Comparison of ENCODE assay signal across 17 cellular contexts in the genomic region with DNA sequence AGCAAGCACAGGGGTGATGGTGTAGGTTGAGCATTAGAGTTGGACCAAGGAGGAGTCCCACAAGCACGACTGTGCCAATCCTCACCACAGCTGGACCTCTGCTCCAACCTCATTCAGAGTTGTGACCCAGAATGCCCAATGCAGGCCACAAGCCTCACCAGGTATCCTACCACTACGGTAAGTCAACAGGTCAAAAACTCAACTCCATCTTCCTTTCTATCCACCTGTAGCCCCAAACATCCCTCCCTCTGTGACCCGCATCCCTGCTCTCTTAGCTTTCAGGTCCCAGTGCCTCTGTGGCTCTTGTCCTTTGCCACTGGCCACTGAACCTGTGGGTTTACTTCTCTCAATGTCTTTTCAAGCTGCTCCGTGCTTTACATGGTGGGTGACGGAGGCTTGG.
DNase-seq lines count a peak whose midpoint lies in the region; ATAC-seq and TF ChIP-seq lines count a peak whose summit lies in the region.
"Had no signal": no experiment of that assay in that cellular context is flagged by ENCODE, and none has a peak within 500 bp of the region (broad histone marks: within the 10 kb centered on the region; RNA-seq: fewer than 3 reads in every experiment).

No MANE protein-coding gene starts in this region.

- H3K4me3 Mint-ChIP-seq in activated CD4-positive, alpha-beta T cell treated with anti-CD3 and anti-CD28 coated beads for 36 hours, result no peak overlapping the region
- H3K4me3 Mint-ChIP-seq in activated naive CD8-positive, alpha-beta T cell treated with anti-CD3 and anti-CD28 coated beads, Interleukin-2, amount 10 ng/mL, durations not matched to agents 7 days and 5 days, result peak overlapping the region; percentile 52
- peak overlapping the region; percentile 73 for H3K4me3 Mint-ChIP-seq in natural killer cell treated with Interleukin-12 subunit alpha and Interleukin-12 subunit beta and Interleukin-15 and Interleukin-18, amount 100 ng/mL, for 72 hours
- H3K4me3 Mint-ChIP-seq in osteocyte (ENCODE audit: unreplicated experiment), result no peak overlapping the region
- H3K4me3 Mint-ChIP-seq: H9, nephron had no signal

- in situ Hi-C loops in GM13976 (cut with MboI; ENCODE audit: low sequenced_read_pairs, unreplicated experiment), result no loop called here

- H3K27ac ChIP-seq in HEK293 (ENCODE audit: extremely low read depth, low read depth, low read length), result no peak overlapping the region
- H3K27ac ChIP-seq: colonic mucosa, lower lobe of right lung had no signal

- H3K36me3 Mint-ChIP-seq in activated CD4-positive, alpha-beta T cell treated with anti-CD3 and anti-CD28 coated beads for 36 hours (ENCODE audit: low read depth), result peaks cover 43% of the 10 kb centered on the region
- H3K36me3 Mint-ChIP-seq in activated naive CD8-positive, alpha-beta T cell treated with anti-CD3 and anti-CD28 coated beads, Interleukin-2, amount 10 ng/mL, durations not matched to agents 7 days and 5 days, result peaks cover 49% of the 10 kb centered on the region
- H3K36me3 Mint-ChIP-seq in natural killer cell treated with Interleukin-12 subunit alpha and Interleukin-12 subunit beta and Interleukin-15 and Interleukin-18, amount 100 ng/mL, for 72 hours, result peaks cover 5% of the 10 kb centered on the region
- peaks cover 6% of the 10 kb centered on the region for H3K36me3 Mint-ChIP-seq in osteocyte (ENCODE audit: unreplicated experiment)

- intact Hi-C loops in activated CD4-positive, alpha-beta T cell treated with anti-CD3 and anti-CD28 coated beads for 36 hours (cut with DNase I, micrococcal nuclease), result loop anchor here in 1 of 2 experiments (10.0 kb wide), 1 partner anchor 1077 kb away; a partner anchor contains a TSS

- no peaks in the 10 kb centered on the region for H3K9me3 ChIP-seq in HEK293 (ENCODE audit: control insufficient read depth, insufficient read depth, low read depth, low read length)
- H3K9me3 ChIP-seq: colonic mucosa, lower lobe of right lung, stomach had no signal

- H3K27me3 Mint-ChIP-seq in activated CD4-positive, alpha-beta T cell treated with anti-CD3 and anti-CD28 coated beads for 36 hours, result no peaks in the 10 kb centered on the region
- no peaks in the 10 kb centered on the region for H3K27me3 Mint-ChIP-seq in activated naive CD8-positive, alpha-beta T cell treated with anti-CD3 and anti-CD28 coated beads, Interleukin-2, amount 10 ng/mL, durations not matched to agents 7 days and 5 days
- no peaks in the 10 kb centered on the region for H3K27me3 Mint-ChIP-seq in natural killer cell treated with Interleukin-12 subunit alpha and Interleukin-12 subunit beta and Interleukin-15 and Interleukin-18, amount 100 ng/mL, for 72 hours
- no peaks in the 10 kb centered on the region for H3K27me3 Mint-ChIP-seq in osteocyte (ENCODE audit: unreplicated experiment)

- DNase-seq in activated CD4-positive, alpha-beta T cell treated with anti-CD3 and anti-CD28 coated beads for 36 hours, result no peak
- no peak for DNase-seq in activated CD4-positive, alpha-beta T cell treated with anti-CD3 and anti-CD28 coated beads, Interleukin-2, amount 50 U/mL, for 48 hours
- no peak for DNase-seq in activated naive CD8-positive, alpha-beta T cell treated with anti-CD3 and anti-CD28 coated beads, Interleukin-2, amount 10 ng/mL, durations not matched to agents 7 days and 5 days
- DNase-seq in natural killer cell treated with Interleukin-12 subunit alpha and Interleukin-12 subunit beta and Interleukin-15 and Interleukin-18, amount 100 ng/mL, for 72 hours (ENCODE audit: low spot score), result no peak
- DNase-seq in osteocyte (ENCODE audit: extremely low spot score, unreplicated experiment) (no peak), GM13976 (ENCODE audit: low spot score) (no peak), dedifferentiated amniotic fluid mesenchymal stem cell (ENCODE audit: extremely low spot score) (no peak)
- DNase-seq: activated CD4-positive, CD25-positive, alpha-beta regulatory T cell; colonic mucosa; H9; lower lobe of right lung; NCI-H1436 treated with DMSO at 0.1 percent for 48 hours; NCI-H2227 treated with DMSO at 0.1 percent for 48 hours; NK-92 treated with Interleukin-12 subunit alpha and Interleukin-12 subunit beta, amount 100 ng/mL, for 24 hours; stomach had no signal

- H3K4me1 ChIP-seq in HEK293 (ENCODE audit: control insufficient read depth, insufficient read depth, low read length), result peaks cover 36% of the 10 kb centered on the region

- no peak overlapping the region for H3K4me3 ChIP-seq in HEK293 (ENCODE audit: low read depth, low read length)
- H3K4me3 ChIP-seq: colonic mucosa, lower lobe of right lung, stomach had no signal

- H3K36me3 ChIP-seq in HEK293 (ENCODE audit: control insufficient read depth in 2 of 2, insufficient read depth in 1 of 2, low read length in 2 of 2), result no peaks in the 10 kb centered on the region
- H3K36me3 ChIP-seq: colonic mucosa, lower lobe of right lung had no signal

- H3K4me1 Mint-ChIP-seq in activated CD4-positive, alpha-beta T cell treated with anti-CD3 and anti-CD28 coated beads for 36 hours, result peaks cover 92% of the 10 kb centered on the region
- H3K4me1 Mint-ChIP-seq in activated naive CD8-positive, alpha-beta T cell treated with anti-CD3 and anti-CD28 coated beads, Interleukin-2, amount 10 ng/mL, durations not matched to agents 7 days and 5 days, result peaks cover 71% of the 10 kb centered on the region
- H3K4me1 Mint-ChIP-seq in natural killer cell treated with Interleukin-12 subunit alpha and Interleukin-12 subunit beta and Interleukin-15 and Interleukin-18, amount 100 ng/mL, for 72 hours (ENCODE audit: low read depth in 2 of 2), result peaks cover 71 to 86% of the 10 kb centered on the region in 2 donors
- peaks cover 48% of the 10 kb centered on the region for H3K4me1 Mint-ChIP-seq in osteocyte (ENCODE audit: unreplicated experiment)

- H3K27ac Mint-ChIP-seq in activated CD4-positive, alpha-beta T cell treated with anti-CD3 and anti-CD28 coated beads for 36 hours, result peak overlapping the region; percentile 80
- peak overlapping the region; percentile 88 for H3K27ac Mint-ChIP-seq in activated naive CD8-positive, alpha-beta T cell treated with anti-CD3 and anti-CD28 coated beads, Interleukin-2, amount 10 ng/mL, durations not matched to agents 7 days and 5 days
- H3K27ac Mint-ChIP-seq in natural killer cell treated with Interleukin-12 subunit alpha and Interleukin-12 subunit beta and Interleukin-15 and Interleukin-18, amount 100 ng/mL, for 72 hours, result peak overlapping the region; percentile 86 to 93
- H3K27ac Mint-ChIP-seq in osteocyte (ENCODE audit: unreplicated experiment), result no peak overlapping the region
- H3K27ac Mint-ChIP-seq: nephron had no signal

- H3K9me3 Mint-ChIP-seq in activated CD4-positive, alpha-beta T cell treated with anti-CD3 and anti-CD28 coated beads for 36 hours (ENCODE audit: low read depth), result no peaks in the 10 kb centered on the region
- H3K9me3 Mint-ChIP-seq in activated naive CD8-positive, alpha-beta T cell treated with anti-CD3 and anti-CD28 coated beads, Interleukin-2, amount 10 ng/mL, durations not matched to agents 7 days and 5 days, result no peaks in the 10 kb centered on the region
- H3K9me3 Mint-ChIP-seq in natural killer cell treated with Interleukin-12 subunit alpha and Interleukin-12 subunit beta and Interleukin-15 and Interleukin-18, amount 100 ng/mL, for 72 hours, result no peaks in the 10 kb centered on the region
- H3K9me3 Mint-ChIP-seq in osteocyte (ENCODE audit: unreplicated experiment), result no peaks in the 10 kb centered on the region
- H3K9me3 Mint-ChIP-seq: H9, nephron had no signal

- CTCF ChIA-PET in activated CD4-positive, alpha-beta T cell treated with anti-CD3 and anti-CD28 coated beads for 36 hours (lab: Charles Lee), result interaction anchor here (0.7 to 1.6 kb wide), 7 partner anchors 11 to 77 kb away, joined by 3 to 11 read pairs (median 3); no protein-coding TSS in a partner anchor
- CTCF ChIA-PET in HEK293 (lab: Yijun Ruan, JAX), result interaction anchor here (0.7 kb wide), 1 partner anchor 492 kb away, joined by 3 read pairs; no protein-coding TSS in a partner anchor

- POLR2A ChIA-PET in activated CD4-positive, alpha-beta T cell treated with anti-CD3 and anti-CD28 coated beads for 36 hours (lab: Charles Lee), result no interaction called here
- POLR2A ChIA-PET in HEK293 (lab: Yijun Ruan, JAX), result no interaction called here
- POLR2A ChIA-PET in activated naive CD8-positive, alpha-beta T cell treated with anti-CD3 and anti-CD28 coated beads, Interleukin-2, amount 10 ng/mL, durations not matched to agents 7 days and 5 days (lab: Charles Lee), result interaction anchor here (0.9 to 2.1 kb wide), 4 partner anchors 10 to 113 kb away, joined by 3 to 11 read pairs (median 8); a partner anchor contains a TSS

- ATAC-seq in activated CD4-positive, alpha-beta T cell treated with anti-CD3 and anti-CD28 coated beads for 36 hours, result no peak
- no peak for ATAC-seq in activated naive CD8-positive, alpha-beta T cell treated with anti-CD3 and anti-CD28 coated beads, Interleukin-2, amount 10 ng/mL, durations not matched to agents 7 days and 5 days (ENCODE audit: low read depth)
- ATAC-seq in natural killer cell treated with Interleukin-12 subunit alpha and Interleukin-12 subunit beta and Interleukin-15 and Interleukin-18, amount 100 ng/mL, for 72 hours, result no peak
- ATAC-seq: lower lobe of right lung had no signal

- no peak for TF ChIP-seq CTCF in HEK293 (tag by site-specific recombination; IDR thresholded peaks at IDR 0.05)
- TF ChIP-seq CTCF in osteocyte (IDR thresholded peaks at IDR 0.05), result no peak
- no peak for TF ChIP-seq CTCF in GM13976 (IDR thresholded peaks at IDR 0.05; ENCODE audit: borderline replicate concordance, control extremely low read depth, extremely low read depth, insufficient read depth, missing control alignments)

TF ChIP-seq in HEK293, 187 proteins besides CTCF, POLR2A, EP300 and RAD21 (continues in another document):
- TF ChIP-seq MYNN (tag by site-specific recombination; IDR thresholded peaks at IDR 0.05; ENCODE audit: borderline replicate concordance) (no peak), SCRT1 (tag by site-specific recombination; IDR thresholded peaks at IDR 0.05; ENCODE audit: borderline replicate concordance) (peak; percentile 87), ZNF426 (tag by site-specific recombination; IDR thresholded peaks at IDR 0.05) (no peak), ZNF677 (tag by site-specific recombination; IDR thresholded peaks at IDR 0.05) (no peak), KLF9 (tag by site-specific recombination; IDR thresholded peaks at IDR 0.05; ENCODE audit: low read depth) (no peak), ZSCAN23 (tag by site-specific recombination; IDR thresholded peaks at IDR 0.05) (no peak), ZNF654 (tag by site-specific recombination; IDR thresholded peaks at IDR 0.05; ENCODE audit: low read depth) (no peak), ZNF311 (tag by site-specific recombination; IDR thresholded peaks at IDR 0.05; ENCODE audit: borderline replicate concordance) (no peak), HOXA7 (CRISPR knock-in tag; IDR thresholded peaks at IDR 0.05; ENCODE audit: borderline replicate concordance) (no peak), ZNF555 (tag by site-specific recombination; conservative IDR thresholded peaks at IDR 0.05) (no peak), ZNF146 (tag by site-specific recombination; IDR thresholded peaks at IDR 0.05) (no peak), ZNF302 (tag by site-specific recombination; IDR thresholded peaks at IDR 0.05; ENCODE audit: low read depth) (no peak), ZFHX2 (tag by site-specific recombination; conservative IDR thresholded peaks at IDR 0.05) (no peak)

Comparison
In these comparisons a context has a peak if more than half of its experiments do, and no peak if none do; other contexts are left out.
1. H3K4me3 Mint-ChIP-seq: peak in activated naive CD8-positive, alpha-beta T cell treated with anti-CD3 and anti-CD28 coated beads, Interleukin-2, amount 10 ng/mL, durations not matched to agents 7 days and 5 days (single experiment) and natural killer cell treated with Interleukin-12 subunit alpha and Interleukin-12 subunit beta and Interleukin-15 and Interleukin-18, amount 100 ng/mL, for 72 hours (single experiment); none in activated CD4-positive, alpha-beta T cell treated with anti-CD3 and anti-CD28 coated beads for 36 hours (single experiment) and osteocyte (single experiment).